7 cellular contexts compared by ENCODE assay signal in the genomic region with DNA sequence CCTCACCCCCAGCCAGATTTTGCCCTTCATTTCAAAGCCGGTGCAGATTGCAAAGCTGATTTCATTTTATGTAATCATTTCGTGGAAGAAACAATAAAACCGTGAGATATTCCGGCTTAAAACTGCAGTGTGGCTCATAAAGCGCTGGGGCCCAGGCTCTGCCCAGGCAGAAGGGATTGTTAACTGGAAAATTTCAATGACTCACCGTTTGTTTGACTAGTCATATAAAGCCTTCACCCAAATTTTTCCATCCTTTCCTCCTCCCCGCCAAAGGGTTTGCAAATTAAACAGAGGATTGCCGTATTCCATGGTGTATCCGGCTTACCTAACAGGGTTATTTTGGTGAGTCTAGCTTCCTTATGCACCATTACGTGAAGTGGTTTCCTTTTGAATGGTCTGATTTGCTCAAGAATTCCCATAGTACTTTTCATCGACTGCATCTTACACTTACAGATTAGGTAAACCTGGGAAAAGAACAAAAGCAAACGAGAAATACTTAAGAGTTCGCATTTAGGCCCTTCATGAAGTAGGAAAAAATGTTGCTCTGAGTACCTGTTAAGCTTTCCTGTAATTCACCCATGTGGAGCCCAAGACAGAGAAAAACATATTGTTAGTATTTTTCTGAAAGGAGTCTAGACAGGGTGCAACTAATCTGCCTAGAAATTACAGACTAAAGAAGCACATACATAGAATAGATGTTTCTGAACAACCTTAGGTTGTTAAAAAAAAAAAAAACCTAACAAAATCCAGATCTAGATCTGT. TPM values are rescaled to one million over a fixed set of nuclear protein-coding genes. Genes with fewer than 3 reads are reported as not detected.
DNase-seq lines count a peak whose midpoint lies in the region; ATAC-seq and TF ChIP-seq lines count a peak whose summit lies in the region.

No MANE protein-coding gene starts in this region.

- DNase-seq in GM03348 (ENCODE audit: low spot score) (peak; percentile 71), NCI-H2081 (lab: John Stamatoyannopoulos, UW) (peak; percentile 51 to 79), breast epithelium (ENCODE audit: low spot score in 2 of 2) (peak in 1 of 2 donors; percentile 53), lower lobe of right lung (no peak), upper lobe of left lung (peak in 1 of 2 donors; percentile 47), cerebellum (ENCODE audit: low spot score) (no peak)

- TF ChIP-seq POLR2A in breast epithelium (IDR thresholded peaks at IDR 0.05): no peak
- no peak for TF ChIP-seq POLR2A in upper lobe of left lung (IDR thresholded peaks at IDR 0.05)
- no peak for TF ChIP-seq POLR2A in GM18505 (IDR thresholded peaks at IDR 0.05; ENCODE audit: borderline replicate concordance, extremely low read depth, insufficient read depth, insufficient read length)

- H3K9me3 ChIP-seq in breast epithelium: no peaks in the 10 kb centered on the region
- no peaks in the 10 kb centered on the region for H3K9me3 ChIP-seq in lower lobe of right lung
- H3K9me3 ChIP-seq in upper lobe of left lung: no peaks in the 10 kb centered on the region

- peak in 2 of 4 donors; percentile 22 to 69 for TF ChIP-seq EP300 in upper lobe of left lung (IDR thresholded peaks at IDR 0.05)

- peak overlapping the region; percentile 82 to 98 (median 95) for H3K4me3 ChIP-seq in breast epithelium
- peak overlapping the region; percentile 81 for H3K4me3 ChIP-seq in lower lobe of right lung
- peak overlapping the region; percentile 34 to 97 (median 94) for H3K4me3 ChIP-seq in upper lobe of left lung

- H3K27ac ChIP-seq in breast epithelium (peak overlapping the region; percentile 91 to 96), lower lobe of right lung (peak overlapping the region; percentile 87), upper lobe of left lung (peak overlapping the region; percentile 90 to 97 (median 95))

- TF ChIP-seq CTCF in breast epithelium (IDR thresholded peaks at IDR 0.05): no peak
- no peak for TF ChIP-seq CTCF in lower lobe of right lung (IDR thresholded peaks at IDR 0.05)
- no peak for TF ChIP-seq CTCF in upper lobe of left lung (IDR thresholded peaks at IDR 0.05)

- WGBS in upper lobe of left lung, 2 donors: 40 to 51% methylated on average over 13 of the region's 13 CpGs

- H3K4me1 ChIP-seq in breast epithelium (peaks cover 4 to 13% of the 10 kb centered on the region in 2 donors), lower lobe of right lung (peaks cover 33% of the 10 kb centered on the region), upper lobe of left lung (peaks cover 22 to 33% (median 26%) of the 10 kb centered on the region in 4 donors)

- H3K36me3 ChIP-seq in breast epithelium (no peaks in the 10 kb centered on the region), lower lobe of right lung (no peaks in the 10 kb centered on the region), upper lobe of left lung (no peaks in the 10 kb centered on the region)

- intact Hi-C loops in breast epithelium (cut with DNase I; ENCODE audit: low total_unique reads) (no loop called here), lower lobe of right lung (cut with DNase I) (no loop called here)

- H3K27me3 ChIP-seq in breast epithelium: no peaks in the 10 kb centered on the region
- H3K27me3 ChIP-seq in lower lobe of right lung (ENCODE audit: low read depth): no peaks in the 10 kb centered on the region
- no peaks in the 10 kb centered on the region for H3K27me3 ChIP-seq in upper lobe of left lung

- peak; percentile 69 to 76 for ATAC-seq in lower lobe of right lung
- peak; percentile 11 to 75 for ATAC-seq in upper lobe of left lung (ENCODE audit: low FRiP score in 2 of 2)
- ATAC-seq in GM18505 (IDR thresholded peaks at IDR 0.05; ENCODE audit: unreplicated experiment): no peak

RNA-seq across cellular contexts. Expression of a gene that starts 0.9 kb away (rescaled TPM):
- total RNA-seq in breast epithelium (10 to 100 TPM; 61.3 to 68.5 (median 67.6) TPM), lower lobe of right lung (107 TPM), upper lobe of left lung (100 to 1,000 TPM in 3 of 6 donors, 10 to 100 TPM in 3; 52.4 to 117 (median 99.6) TPM), cerebellum (50.5 TPM)

RNA-seq across cellular contexts. Expression of a gene that starts 25.1 kb away (rescaled TPM):
- total RNA-seq in breast epithelium (10 to 100 TPM; 14.8 to 23.9 (median 20.3) TPM), lower lobe of right lung (5.6 TPM), upper lobe of left lung (10 to 100 TPM in 3 of 6 donors, 1 to 10 TPM in 3; 3.6 to 47.1 (median 9.0) TPM), cerebellum (11.3 TPM)

RNA-seq across cellular contexts. Expression of a gene that starts 48.3 kb away (rescaled TPM):
- under 1 TPM in 2 of 3 donors, not detected in 1; 0.44 to 0.98 TPM for total RNA-seq in breast epithelium
- 1.4 TPM for total RNA-seq in lower lobe of right lung
- 1 to 10 TPM in 3 of 6 donors, not detected in 3; 1.6 to 2.9 (median 2.0) TPM for total RNA-seq in upper lobe of left lung
- not detected for total RNA-seq in cerebellum

RNA-seq across cellular contexts. Expression of a gene that starts 59.8 kb away (rescaled TPM):
- 10 to 100 TPM; 19.2 to 37.4 (median 28.8) TPM for total RNA-seq in breast epithelium
- 48.6 TPM for total RNA-seq in lower lobe of right lung
- 10 to 100 TPM; 22.6 to 95.3 (median 42.2) TPM for total RNA-seq in upper lobe of left lung
- total RNA-seq in cerebellum: 20.8 TPM

Comparison
In these comparisons a context has a peak if more than half of its experiments do, and no peak if none do; other contexts are left out.
1. DNase-seq: peak in GM03348 (single experiment) and NCI-H2081 (2 of 2); none in lower lobe of right lung (single experiment) and cerebellum (single experiment).
2. Peak in every context shown above with its lines, with median percentiles within 50 percentile points of each other: H3K27ac ChIP-seq and H3K4me3 ChIP-seq.